In the genomic region with DNA sequence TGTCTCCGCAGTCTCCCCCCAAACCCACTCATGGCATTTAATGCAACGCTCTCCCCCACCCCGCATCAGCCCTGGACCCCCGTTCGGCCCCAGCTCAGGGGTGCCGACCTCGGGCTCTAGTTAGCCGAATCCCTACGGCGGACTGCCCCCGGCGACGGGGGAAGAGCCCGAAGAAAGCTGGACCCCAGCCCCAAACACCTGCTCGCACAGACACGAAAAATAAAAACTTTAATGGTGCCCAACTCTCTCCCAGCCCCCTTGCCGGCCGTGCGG, we compare ENCODE assay signal across 8 cellular contexts. TPM values are rescaled to one million over a fixed set of nuclear protein-coding genes. Genes with fewer than 3 reads are reported as not detected.
DNase-seq lines count a peak whose midpoint lies in the region; ATAC-seq lines count a peak whose summit lies in the region.

No MANE protein-coding gene starts in this region.

- H3K4me3 Mint-ChIP-seq in IgD-negative memory B cell: peak overlapping the region; percentile 97 to 100 (median 100)
- peak overlapping the region; percentile 88 to 99 (median 96) for H3K4me3 Mint-ChIP-seq in immature natural killer cell
- H3K4me3 Mint-ChIP-seq in stimulated activated effector memory CD8-positive, alpha-beta T cell treated with anti-CD3 and anti-CD28 coated beads, Interleukin-12 subunit alpha, Interleukin-12 subunit beta, amount 100 ng/mL, for 72 hours: peak overlapping the region; percentile 93

- peaks cover 31 to 38% (median 32%) of the 10 kb centered on the region in 3 donors for H3K4me1 Mint-ChIP-seq in IgD-negative memory B cell
- peaks cover 42 to 46% of the 10 kb centered on the region in 2 donors for H3K4me1 Mint-ChIP-seq in immature natural killer cell
- H3K4me1 Mint-ChIP-seq in stimulated activated effector memory CD8-positive, alpha-beta T cell treated with anti-CD3 and anti-CD28 coated beads, Interleukin-12 subunit alpha, Interleukin-12 subunit beta, amount 100 ng/mL, for 72 hours: peaks cover 35% of the 10 kb centered on the region

- H3K36me3 Mint-ChIP-seq in IgD-negative memory B cell: no peaks in the 10 kb centered on the region
- H3K36me3 Mint-ChIP-seq in activated naive CD4-positive, alpha-beta T cell treated with anti-CD3 and anti-CD28 coated beads, Interleukin-2, amount 50 U/mL, for 72 hours: peaks cover 30 to 32% of the 10 kb centered on the region in 2 donors
- H3K36me3 Mint-ChIP-seq in immature natural killer cell: no peaks in the 10 kb centered on the region
- H3K36me3 Mint-ChIP-seq in stimulated activated effector memory CD8-positive, alpha-beta T cell treated with anti-CD3 and anti-CD28 coated beads, Interleukin-12 subunit alpha, Interleukin-12 subunit beta, amount 100 ng/mL, for 72 hours: peaks cover 55% of the 10 kb centered on the region

- DNase-seq in activated naive CD4-positive, alpha-beta T cell treated with anti-CD3 and anti-CD28 coated beads, Interleukin-2, amount 50 U/mL, for 72 hours (ENCODE audit: low spot score in 2 of 2): peak in 1 of 2 donors; percentile 29
- peak in 1 of 3 donors; percentile 24 for DNase-seq in immature natural killer cell
- no peak for DNase-seq in stimulated activated effector memory CD8-positive, alpha-beta T cell treated with anti-CD3 and anti-CD28 coated beads, Interleukin-12 subunit alpha, Interleukin-12 subunit beta, amount 100 ng/mL, for 72 hours (ENCODE audit: low spot score in 2 of 2)
- no peak for DNase-seq in NCI-H524 (lab: John Stamatoyannopoulos, UW)

- peaks cover 1% of the 10 kb centered on the region for H3K27me3 Mint-ChIP-seq in IgD-negative memory B cell
- H3K27me3 Mint-ChIP-seq in immature natural killer cell (ENCODE audit: low read depth in 3 of 3): peaks cover 3 to 28% (median 28%) of the 10 kb centered on the region in 3 donors

- H3K9me3 Mint-ChIP-seq in IgD-negative memory B cell (no peaks in the 10 kb centered on the region), immature natural killer cell (peaks cover 0 to 3% (median 0%) of the 10 kb centered on the region in 6 donors)
- no peaks in the 10 kb centered on the region for H3K9me3 Mint-ChIP-seq in activated naive CD4-positive, alpha-beta T cell treated with anti-CD3 and anti-CD28 coated beads, Interleukin-2, amount 50 U/mL, for 72 hours
- H3K9me3 Mint-ChIP-seq in stimulated activated effector memory CD8-positive, alpha-beta T cell treated with anti-CD3 and anti-CD28 coated beads, Interleukin-12 subunit alpha, Interleukin-12 subunit beta, amount 100 ng/mL, for 72 hours: no peaks in the 10 kb centered on the region

- ATAC-seq in activated naive CD4-positive, alpha-beta T cell treated with anti-CD3 and anti-CD28 coated beads, Interleukin-2, amount 50 U/mL, for 72 hours: no peak
- no peak for ATAC-seq in stimulated activated effector memory CD8-positive, alpha-beta T cell treated with anti-CD3 and anti-CD28 coated beads, Interleukin-12 subunit alpha, Interleukin-12 subunit beta, amount 100 ng/mL, for 72 hours
- no peak for ATAC-seq in HG02678 (IDR thresholded peaks at IDR 0.05; ENCODE audit: unreplicated experiment)
- no peak for ATAC-seq in GM21367 (IDR thresholded peaks at IDR 0.05; ENCODE audit: unreplicated experiment)
- no peak for ATAC-seq in HG03135 (IDR thresholded peaks at IDR 0.05; ENCODE audit: unreplicated experiment)

- H3K27ac Mint-ChIP-seq in IgD-negative memory B cell (peak overlapping the region; percentile 99 to 100 (median 99)), immature natural killer cell (peak overlapping the region; percentile 82 to 97 (median 90))
- H3K27ac Mint-ChIP-seq in activated naive CD4-positive, alpha-beta T cell treated with anti-CD3 and anti-CD28 coated beads, Interleukin-2, amount 50 U/mL, for 72 hours: peak overlapping the region; percentile 97 to 98
- peak overlapping the region; percentile 97 for H3K27ac Mint-ChIP-seq in stimulated activated effector memory CD8-positive, alpha-beta T cell treated with anti-CD3 and anti-CD28 coated beads, Interleukin-12 subunit alpha, Interleukin-12 subunit beta, amount 100 ng/mL, for 72 hours

RNA-seq across cellular contexts. Expression of gene RCC2, which starts 0.6 kb away (rescaled TPM):
- polyA plus RNA-seq in IgD-negative memory B cell: 16.3 TPM
- total RNA-seq in activated naive CD4-positive, alpha-beta T cell treated with anti-CD3 and anti-CD28 coated beads, Interleukin-2, amount 50 U/mL, for 72 hours: 100 to 1,000 TPM; 113 to 132 TPM
- polyA plus RNA-seq in immature natural killer cell: 10 to 100 TPM; 22.8 to 35.5 (median 28.1) TPM
